Comparison of ENCODE assay signal across 15 cellular contexts in genomic region chr1:18937539-18937938, GRCh38.
"Had no signal": no experiment of that assay in that cellular context is flagged by ENCODE, and none has a peak within 500 bp of the region (broad histone marks: within the 10 kb centered on the region; RNA-seq: fewer than 3 reads in every experiment).

No MANE protein-coding gene starts in this region.

- H3K27ac ChIP-seq: heart left ventricle, left ventricle myocardium inferior, ovary, tibial artery, vagina, VCaP had no signal

- H3K4me3 ChIP-seq: heart left ventricle, left ventricle myocardium inferior, ovary, tibial artery, vagina had no signal

- H3K4me3 Mint-ChIP-seq: activated naive CD4-positive, alpha-beta T cell treated with anti-CD3 and anti-CD28 coated beads, Interleukin-2, amount 50 U/mL, for 24 hours; nephron progenitor cell had no signal

- H3K36me3 Mint-ChIP-seq: activated naive CD4-positive, alpha-beta T cell treated with anti-CD3 and anti-CD28 coated beads, Interleukin-2, amount 50 U/mL, for 24 hours had no signal

- DNase-seq: activated CD4-positive, alpha-beta T cell treated with anti-CD3 and anti-CD28 coated beads for 48 hours; foreskin melanocyte; heart left ventricle; islet precursor cell; left ventricle myocardium inferior; nephron progenitor cell; ovary; stimulated activated CD4-positive, alpha-beta T cell treated with anti-CD3 and anti-CD28 coated beads, Interleukin-15, amount 100 ng/mL, for 24 hours; stimulated activated CD4-positive, alpha-beta T cell treated with anti-CD3 and anti-CD28 coated beads, Interleukin-4, amount 100 ng/mL, for 24 hours; T1000; tibial artery had no signal

- H3K27me3 ChIP-seq: heart left ventricle, ovary, tibial artery, vagina had no signal

- H3K9me3 ChIP-seq: heart left ventricle, left ventricle myocardium inferior, ovary, tibial artery, vagina had no signal

- H3K9me3 Mint-ChIP-seq: activated naive CD4-positive, alpha-beta T cell treated with anti-CD3 and anti-CD28 coated beads, Interleukin-2, amount 50 U/mL, for 24 hours; activated T-helper 2 cell treated with anti-CD3 and anti-CD28 coated beads, Interferon-gamma antibody, Interleukin-2, Interleukin-4, amounts not matched to agents 10 μg/mL and 5 μg/mL and 100 μg/mL, durations not matched to agents 14 hours and 24 hours and 36 hours; nephron progenitor cell had no signal

- H3K27me3 Mint-ChIP-seq: activated naive CD4-positive, alpha-beta T cell treated with anti-CD3 and anti-CD28 coated beads, Interleukin-2, amount 50 U/mL, for 24 hours had no signal

- H3K27ac Mint-ChIP-seq: activated naive CD4-positive, alpha-beta T cell treated with anti-CD3 and anti-CD28 coated beads, Interleukin-2, amount 50 U/mL, for 24 hours; nephron progenitor cell had no signal

- H3K36me3 ChIP-seq: heart left ventricle, left ventricle myocardium inferior, ovary, tibial artery, vagina had no signal
